ENCODE assay signal across 8 cellular contexts in genomic region chr7:148940702-148941597, GRCh38. TPM values are rescaled to one million over a fixed set of nuclear protein-coding genes. Genes with fewer than 3 reads are reported as not detected.
A peak's percentile ranks its signal among the peaks of the same experiment; 100 is the strongest.
DNase-seq lines count a peak whose midpoint lies in the region; ATAC-seq and TF ChIP-seq lines count a peak whose summit lies in the region.

No MANE protein-coding gene starts in this region.

- ATAC-seq in GM21528 (IDR thresholded peaks at IDR 0.05; ENCODE audit: low FRiP score, unreplicated experiment) (peak; percentile 80), IMR-90 (ENCODE audit: low read depth) (peak; percentile 92), esophagus mucosa (peak; percentile 91)
- peak; percentile 74 to 76 for ATAC-seq in activated T-cell treated with anti-CD3 and anti-CD28 coated beads, Interleukin-2, amount 50 U/mL, for 4 hours

- no peaks in the 10 kb centered on the region for H3K27me3 Mint-ChIP-seq in activated T-cell treated with anti-CD3 and anti-CD28 coated beads, Interleukin-2, amount 50 U/mL, for 4 hours (ENCODE audit: low read depth)

- intact Hi-C loops in IMR-90 (cut with micrococcal nuclease) (loop anchor here (1.0 to 5.0 kb wide), 3 partner anchors 57 to 241 kb away; partner anchors contain the start of gene EZH2), PC-9 (cut with micrococcal nuclease; ENCODE audit: unreplicated experiment) (loop anchor here (1.0 to 2.0 kb wide), 6 partner anchors 22 to 240 kb away; partner anchors contain the start of gene EZH2)

- peak overlapping the region; percentile 96 for H3K4me3 Mint-ChIP-seq in activated T-cell treated with anti-CD3 and anti-CD28 coated beads, Interleukin-2, amount 50 U/mL, for 4 hours

- no peaks in the 10 kb centered on the region for H3K9me3 Mint-ChIP-seq in activated T-cell treated with anti-CD3 and anti-CD28 coated beads, Interleukin-2, amount 50 U/mL, for 4 hours

- H3K36me3 ChIP-seq in IMR-90 (ENCODE audit: control insufficient read depth, insufficient read depth, low read length) (no peaks in the 10 kb centered on the region), PC-9 (ENCODE audit: low read depth) (no peaks in the 10 kb centered on the region), muscle layer of duodenum (ENCODE audit: control insufficient read depth in 1 of 2, insufficient read depth in 2 of 2, low read length in 2 of 2) (no peaks in the 10 kb centered on the region)

- H3K79me1 ChIP-seq in IMR-90 (ENCODE audit: low read depth in 1 of 2, low read length in 2 of 2), result no peaks in the 10 kb centered on the region

- H3K14ac ChIP-seq in IMR-90 (replicated peaks; ENCODE audit: low read depth, low read length), result peak overlapping the region; percentile 54; the same call in 1 of the 2 replicates

- peak; percentile 77 for DNase-seq in DMS114 treated with DMSO at 0.1 percent for 48 hours (lab: John Stamatoyannopoulos, UW; ENCODE audit: unreplicated experiment)
- peak; percentile 91 for DNase-seq in IMR-90
- peak; percentile 63 to 72 for DNase-seq in PC-9
- peak; percentile 59 for DNase-seq in activated T-cell treated with anti-CD3 and anti-CD28 coated beads, Interleukin-2, amount 50 U/mL, for 4 hours
- peak; percentile 32 for DNase-seq in stimulated activated CD8-positive, alpha-beta memory T cell treated with anti-CD3 and anti-CD28 coated beads, Interleukin-7, amount 100 ng/mL, for 24 hours (ENCODE audit: low read depth)

- H2BK20ac ChIP-seq in IMR-90 (ENCODE audit: low read depth, low read length), result no peak overlapping the region

- no peak for TF ChIP-seq POLR2A in IMR-90 (IDR thresholded peaks at IDR 0.05; ENCODE audit: low read depth, low read length)

- H3K23ac ChIP-seq in IMR-90 (ENCODE audit: low read depth, low read length), result peak overlapping the region; percentile 0; the same call in 1 of the 2 replicates

- H2AFZ ChIP-seq in IMR-90 (replicated peaks; ENCODE audit: low read length, poor library complexity), result peak overlapping the region; percentile 95
- peak overlapping the region; percentile 86 for H2AFZ ChIP-seq in PC-9

- peak overlapping the region; percentile 73 for H2BK120ac ChIP-seq in IMR-90 (ENCODE audit: low read depth, low read length)

- peak overlapping the region; percentile 73 for H4K91ac ChIP-seq in IMR-90 (ENCODE audit: insufficient read depth, low read depth, low read length)

- H3K9me2 ChIP-seq in PC-9 (ENCODE audit: insufficient read depth), result no peaks in the 10 kb centered on the region

- in situ Hi-C loops in IMR-90 (cut with MboI; ENCODE audit: low sequenced_read_pairs), result no loop called here

- H3K79me2 ChIP-seq in PC-9 (ENCODE audit: low read depth), result 0 out of 2 replicates have a peak, but pooled peaks cover 5% of the 10 kb centered on the region

- H2AK9ac ChIP-seq in IMR-90 (replicated peaks; ENCODE audit: low read depth, low read length, poor library complexity), result peak overlapping the region; percentile 79

- H3K9me3 ChIP-seq in IMR-90 (ENCODE audit: control insufficient read depth, insufficient read depth, low read length), result no peaks in the 10 kb centered on the region
- no peaks in the 10 kb centered on the region for H3K9me3 ChIP-seq in PC-9 (ENCODE audit: insufficient read depth, low read depth)
- H3K9me3 ChIP-seq in muscle layer of duodenum (ENCODE audit: control insufficient read depth in 1 of 2, low read length in 2 of 2), result no peaks in the 10 kb centered on the region

- peaks cover 34% of the 10 kb centered on the region for H3F3A ChIP-seq in PC-9 (ENCODE audit: insufficient read depth, low read depth)

- H3K18ac ChIP-seq in IMR-90 (ENCODE audit: low read depth, low read length), result peak overlapping the region; percentile 40; the same call in 1 of the 2 replicates

- H3K4me1 ChIP-seq in IMR-90 (ENCODE audit: control insufficient read depth, insufficient read depth, low read length) (no peaks in the 10 kb centered on the region), PC-9 (replicated peaks; ENCODE audit: insufficient read depth) (peaks cover 27% of the 10 kb centered on the region), muscle layer of duodenum (ENCODE audit: control insufficient read depth in 1 of 2, insufficient read depth in 2 of 2, low read length in 2 of 2) (peaks cover 0 to 4% of the 10 kb centered on the region in 2 donors)

- peak overlapping the region; percentile 77 for H3K9ac ChIP-seq in IMR-90 (ENCODE audit: low read depth, low read length)

- TF ChIP-seq CTCF in IMR-90 (conservative IDR thresholded peaks at IDR 0.05; ENCODE audit: low read depth, low read length), result no peak
- no peak for TF ChIP-seq CTCF in PC-9 (conservative IDR thresholded peaks at IDR 0.05)

- H3K36me3 Mint-ChIP-seq in activated T-cell treated with anti-CD3 and anti-CD28 coated beads, Interleukin-2, amount 50 U/mL, for 4 hours (ENCODE audit: insufficient read depth), result no peaks in the 10 kb centered on the region

- BruUV-seq in IMR-90 (replicated peaks; lab: Mats Ljungman, UMichigan) (no TSS peak), PC-9 (replicated peaks; lab: Mats Ljungman, UMichigan) (TSS peak; percentile 74)

- peaks cover 16% of the 10 kb centered on the region for H3K4me1 Mint-ChIP-seq in activated T-cell treated with anti-CD3 and anti-CD28 coated beads, Interleukin-2, amount 50 U/mL, for 4 hours (ENCODE audit: low read depth)

- H3K4ac ChIP-seq in IMR-90 (ENCODE audit: low read depth, low read length), result peak overlapping the region; percentile 49; the same call in 1 of the 2 replicates

- peak overlapping the region; percentile 83 for H2BK5ac ChIP-seq in IMR-90 (ENCODE audit: low read depth, low read length, poor library complexity, severe bottlenecking)

- POLR2A ChIA-PET in IMR-90 (lab: Charles Lee; ENCODE audit: unreplicated experiment) (interaction anchor here (0.5 kb wide), 2 partner anchors 25 to 375 kb away, joined by 3 to 4 read pairs; no protein-coding TSS in a partner anchor), PC-9 (lab: Charles Lee; ENCODE audit: unreplicated experiment) (interaction anchor here (0.6 to 0.8 kb wide), 4 partner anchors 58 to 242 kb away, joined by 3 to 13 read pairs (median 6); partner anchors contain the start of gene CUL1)

- CTCF ChIA-PET in IMR-90 (lab: Yijun Ruan, JAX), result interaction anchor here (0.7 kb wide), 2 partner anchors 20 to 563 kb away, joined by 3 to 4 read pairs; no protein-coding TSS in a partner anchor
- CTCF ChIA-PET in PC-9 (lab: Charles Lee), result interaction anchor here (0.6 to 1.2 kb wide), 2 partner anchors 26 to 46 kb away, joined by 4 to 9 read pairs; no protein-coding TSS in a partner anchor

- H4K8ac ChIP-seq in IMR-90 (ENCODE audit: low read depth in 2 of 2, low read length in 2 of 2), result peak overlapping the region; percentile 47 to 61

- peak overlapping the region; percentile 80 for H3K4me3 ChIP-seq in IMR-90 (ENCODE audit: insufficient read depth, low read depth, low read length)
- H3K4me3 ChIP-seq in PC-9, result peak overlapping the region; percentile 74
- peak overlapping the region; percentile 82 to 87 for H3K4me3 ChIP-seq in muscle layer of duodenum (ENCODE audit: low read depth in 1 of 2, low read length in 2 of 2)

- H3K4me2 ChIP-seq in IMR-90 (ENCODE audit: low read depth, low read length), result peak overlapping the region; percentile 83
- H3K4me2 ChIP-seq in PC-9, result peak overlapping the region; percentile 82

- no peak overlapping the region for H4K5ac ChIP-seq in IMR-90 (ENCODE audit: low read depth, low read length)

- H3K27ac ChIP-seq in IMR-90 (ENCODE audit: insufficient read depth, low read length), result peak overlapping the region; percentile 70
- H3K27ac ChIP-seq in PC-9, result peak overlapping the region; percentile 84
- peak overlapping the region; percentile 88 for H3K27ac ChIP-seq in muscle layer of duodenum (ENCODE audit: low read length)

- no peak overlapping the region for H3K56ac ChIP-seq in IMR-90 (ENCODE audit: extremely low read depth, insufficient read depth, low read length)

- no peak for TF ChIP-seq RAD21 in IMR-90 (IDR thresholded peaks at IDR 0.05; ENCODE audit: low read length)

- H2BK15ac ChIP-seq in IMR-90 (ENCODE audit: low read depth, low read length), result no peak overlapping the region

- no peaks in the 10 kb centered on the region for H3K27me3 ChIP-seq in IMR-90 (ENCODE audit: control insufficient read depth, insufficient read depth, low read length)
- no peaks in the 10 kb centered on the region for H3K27me3 ChIP-seq in PC-9 (ENCODE audit: insufficient read depth, low read depth)
- H3K27me3 ChIP-seq in muscle layer of duodenum (ENCODE audit: low read depth, low read length), result no peaks in the 10 kb centered on the region

- no peaks in the 10 kb centered on the region; the same call in 1 of the 2 replicates for H3K9me1 ChIP-seq in IMR-90 (ENCODE audit: insufficient read depth, low read length)

- dilution Hi-C loops in IMR-90 (cut with HindIII; ENCODE audit: low sequenced_read_pairs, unreplicated experiment), result no loop called here

- WGBS in IMR-90 (ENCODE audit: extremely low coverage in 2 of 2, insufficient read length in 1 of 2), 2 experiments, result 1% methylated on average over 19 of the region's 43 CpGs; no CpG with 5 or more reads in 1 of the 2 experiments

- H4K20me1 ChIP-seq in IMR-90 (ENCODE audit: insufficient read depth, low read length) (no peaks in the 10 kb centered on the region), PC-9 (ENCODE audit: insufficient read depth) (no peaks in the 10 kb centered on the region)

- H2AK5ac ChIP-seq in IMR-90 (ENCODE audit: low read depth, low read length), result no peak overlapping the region

TF ChIP-seq in IMR-90, 13 proteins besides CTCF, POLR2A, EP300 and RAD21 (continues in another document):
- TF ChIP-seq NFE2L2 (IDR thresholded peaks at IDR 0.05; ENCODE audit: low read depth, low read length) (no peak), FOS (IDR thresholded peaks at IDR 0.05; ENCODE audit: low read depth, low read length) (peak; percentile 79), BHLHE40 (IDR thresholded peaks at IDR 0.05; ENCODE audit: low read depth, low read length) (peak; percentile 23; the same call in 1 of the 2 replicates), CEBPB (IDR thresholded peaks at IDR 0.05; ENCODE audit: low read depth, low read length) (no peak; the same call in 1 of the 2 replicates), RFX5 (IDR thresholded peaks at IDR 0.05; ENCODE audit: low read depth, low read length) (no peak), MXI1 (IDR thresholded peaks at IDR 0.05; ENCODE audit: borderline replicate concordance, low read depth, low read length) (peak; percentile 93)

RNA-seq across cellular contexts. Expression of gene EZH2, which starts 56.9 kb away (rescaled TPM):
- 13.1 and 16.4 TPM in 2 replicates for total RNA-seq in IMR-90 (2012; rRNA removed)
- 17.9 and 19.8 TPM in 2 replicates for polyA plus RNA-seq in IMR-90 (2012; rRNA removed)
- 3.2 and 5.8 TPM in 2 replicates for polyA plus RNA-seq in IMR-90 (2012; cell fraction: cytosol; rRNA removed)
- 12.6 and 41.3 TPM in 2 replicates for polyA plus RNA-seq in IMR-90 (2012; cell fraction: nucleus; rRNA removed; ENCODE audit: low replicate concordance)
- total RNA-seq in PC-9 (2021), result 32.6 and 48.6 TPM in 2 replicates
- 100 to 1,000 TPM; 114 to 137 (median 123) TPM for total RNA-seq in activated T-cell treated with anti-CD3 and anti-CD28 coated beads, Interleukin-2, amount 50 U/mL, for 4 hours
- 13.4 TPM for total RNA-seq in esophagus mucosa

Comparison
In these comparisons a context has a peak if more than half of its experiments do, and no peak if none do; other contexts are left out.
1. Peak in every context shown above with its lines: DNase-seq, ATAC-seq, H3K4me3 ChIP-seq and H3K27ac ChIP-seq.
2. DNase-seq: peak in every context shown above with its lines; median percentile 91 in IMR-90; 77 in DMS114 treated with DMSO at 0.1 percent for 48 hours; 68 in PC-9; 59 in activated T-cell treated with anti-CD3 and anti-CD28 coated beads, Interleukin-2, amount 50 U/mL, for 4 hours; 32 in stimulated activated CD8-positive, alpha-beta memory T cell treated with anti-CD3 and anti-CD28 coated beads, Interleukin-7, amount 100 ng/mL, for 24 hours.